ENCODE assay signal across 18 cellular contexts in genomic region chr6:125913145-125913544, GRCh38. TPM values are rescaled to one million over a fixed set of nuclear protein-coding genes. Genes with fewer than 3 reads are reported as not detected.
A peak's percentile ranks its signal among the peaks of the same experiment; 100 is the strongest.
DNase-seq lines count a peak whose midpoint lies in the region; ATAC-seq, FAIRE-seq and TF ChIP-seq lines count a peak whose summit lies in the region.
"Had no signal": no experiment of that assay in that cellular context is flagged by ENCODE, and none has a peak within 500 bp of the region (broad histone marks: within the 10 kb centered on the region; RNA-seq: fewer than 3 reads in every experiment).

No MANE protein-coding gene starts in this region.

- FAIRE-seq in endothelial cell of umbilical vein (lab: Jason Lieb, UNC) = no peak
- FAIRE-seq: HepG2 had no signal

- no peak overlapping the region for H3K4me3 Mint-ChIP-seq in Calu3 (ENCODE audit: low read depth, unreplicated experiment)
- no peak overlapping the region for H3K4me3 Mint-ChIP-seq in CD8-positive, alpha-beta T cell
- H3K4me3 Mint-ChIP-seq: CD4-positive, alpha-beta memory T cell had no signal

- CTCF ChIA-PET in Calu3 (lab: Charles Lee) = interaction anchor here (1.4 kb wide), 1 partner anchor 50 kb away, joined by 4 read pairs; no protein-coding TSS in a partner anchor
- CTCF ChIA-PET in endothelial cell of umbilical vein (lab: Charles Lee) = interaction anchor here (1.4 to 1.8 kb wide), 5 partner anchors 38 to 126 kb away, joined by 4 to 7 read pairs (median 4); partner anchors contain the start of gene HINT3
- CTCF ChIA-PET in RWPE1 (lab: Yijun Ruan, JAX) = no interaction called here
- CTCF ChIA-PET in CD8-positive, alpha-beta T cell (lab: Charles Lee) = no interaction called here

- peaks cover 2% of the 10 kb centered on the region for H3K9me1 ChIP-seq in endothelial cell of umbilical vein (replicated peaks; ENCODE audit: control insufficient read depth, extremely low read depth, insufficient read depth, low read length)

- H3K9ac ChIP-seq in endothelial cell of umbilical vein (replicated peaks; ENCODE audit: extremely low read depth, insufficient read depth, low read length) = no peak overlapping the region
- no peak overlapping the region for H3K9ac ChIP-seq in trophoblast cell (ENCODE audit: low read length)

- no peaks in the 10 kb centered on the region for H3K27me3 ChIP-seq in RWPE2 (ENCODE audit: insufficient read depth, poor library complexity, severe bottlenecking)
- H3K27me3 ChIP-seq in endothelial cell of umbilical vein (ENCODE audit: control insufficient read depth in 2 of 2, insufficient read depth in 2 of 2, low read length in 2 of 2) = no peaks in the 10 kb centered on the region
- no peaks in the 10 kb centered on the region for H3K27me3 ChIP-seq in trophoblast cell (ENCODE audit: insufficient read depth, low read length)
- H3K27me3 ChIP-seq in CD8-positive, alpha-beta T cell (ENCODE audit: insufficient read depth, low read length) = no peaks in the 10 kb centered on the region
- H3K27me3 ChIP-seq: BE2C had no signal

- peak overlapping the region; percentile 36 for H3K27ac ChIP-seq in RWPE2 (ENCODE audit: poor library complexity, severe bottlenecking)
- peak overlapping the region; percentile 15 for H3K27ac ChIP-seq in endothelial cell of umbilical vein (ENCODE audit: insufficient read depth, low read depth, low read length)
- no peak overlapping the region for H3K27ac ChIP-seq in trophoblast cell (ENCODE audit: low read depth, low read length)
- H3K27ac ChIP-seq in RWPE1 = no peak overlapping the region
- H3K27ac ChIP-seq in CD8-positive, alpha-beta T cell (ENCODE audit: low read depth, low read length) = no peak overlapping the region

- H3K4me1 Mint-ChIP-seq in Calu3 (ENCODE audit: low read depth, unreplicated experiment) = peaks cover 39% of the 10 kb centered on the region
- H3K4me1 Mint-ChIP-seq in CD8-positive, alpha-beta T cell (ENCODE audit: low read depth) = peaks cover 7% of the 10 kb centered on the region

- H3K4me3 ChIP-seq in RWPE2 (ENCODE audit: severe bottlenecking) = no peak overlapping the region
- H3K4me3 ChIP-seq in endothelial cell of umbilical vein (replicated peaks in 1 of 3; ENCODE audit: insufficient read depth in 1 of 3, low read depth in 1 of 3, low read length in 3 of 3) = no peak overlapping the region
- no peak overlapping the region for H3K4me3 ChIP-seq in trophoblast cell (ENCODE audit: low read depth, low read length)
- no peak overlapping the region for H3K4me3 ChIP-seq in CD8-positive, alpha-beta T cell (ENCODE audit: low read depth, low read length)

- no peak overlapping the region for H4K12ac ChIP-seq in trophoblast cell (ENCODE audit: low read depth, low read length)

- H3K27me3 Mint-ChIP-seq in Calu3 (ENCODE audit: unreplicated experiment) = no peaks in the 10 kb centered on the region
- H3K27me3 Mint-ChIP-seq in CD8-positive, alpha-beta T cell (ENCODE audit: low read depth) = no peaks in the 10 kb centered on the region
- H3K27me3 Mint-ChIP-seq: CD4-positive, alpha-beta memory T cell had no signal

- H3K4me2 ChIP-seq in endothelial cell of umbilical vein (ENCODE audit: insufficient read depth, low read length) (no peak overlapping the region), trophoblast cell (ENCODE audit: low read length) (no peak overlapping the region)

- no peak overlapping the region for H3K18ac ChIP-seq in trophoblast cell (ENCODE audit: low read length)

- BruUV-seq in Calu3 (replicated peaks; lab: Mats Ljungman, UMichigan) (no TSS peak), endothelial cell of umbilical vein (replicated peaks; lab: Mats Ljungman, UMichigan) (no TSS peak)

- POLR2A ChIA-PET in endothelial cell of umbilical vein (lab: Charles Lee) (no interaction called here), RWPE1 (lab: Yijun Ruan, JAX; ENCODE audit: low non-redundant PET) (no interaction called here)
- POLR2A ChIA-PET in CD8-positive, alpha-beta T cell (lab: Charles Lee) = interaction anchor here (1.4 kb wide), 1 partner anchor 15 kb away, joined by 3 read pairs; no protein-coding TSS in a partner anchor

- WGBS in trophoblast cell (ENCODE audit: extremely low coverage, insufficient coverage, insufficient read length) = no CpG with 5 or more reads among the region's 1 CpG

- no peak overlapping the region for H4K91ac ChIP-seq in trophoblast cell (ENCODE audit: low read depth, low read length)

- H2BK120ac ChIP-seq in trophoblast cell (ENCODE audit: insufficient read depth, low read length, poor library complexity) = peak overlapping the region; percentile 20

- no peak overlapping the region for H2BK12ac ChIP-seq in trophoblast cell (ENCODE audit: low read length)

- intact Hi-C loops in Calu3 (cut with micrococcal nuclease; ENCODE audit: unreplicated experiment) = no loop called here
- intact Hi-C loops in endothelial cell of umbilical vein (cut with micrococcal nuclease) = no loop called here
- intact Hi-C loops in CD8-positive, alpha-beta T cell (cut with DNase I, micrococcal nuclease) = no loop called here

- H3K14ac ChIP-seq in trophoblast cell (ENCODE audit: low read length) = no peak overlapping the region

- no peak for ATAC-seq in RWPE2 (ENCODE audit: low read depth)
- ATAC-seq in CD8-positive, alpha-beta T cell = no peak
- ATAC-seq: HepG2 had no signal

- dilution Hi-C loops in endothelial cell of umbilical vein (cut with MboI; ENCODE audit: extremely low pct_ligation_motif_present, low sequenced_read_pairs) = no loop called here

- no peaks in the 10 kb centered on the region for H3K9me3 Mint-ChIP-seq in Calu3 (ENCODE audit: low read depth, unreplicated experiment)
- no peaks in the 10 kb centered on the region for H3K9me3 Mint-ChIP-seq in CD8-positive, alpha-beta T cell
- H3K9me3 Mint-ChIP-seq: CD4-positive, alpha-beta memory T cell had no signal

- H4K20me1 ChIP-seq in endothelial cell of umbilical vein (replicated peaks; ENCODE audit: control insufficient read depth, extremely low read depth, insufficient read depth, low read length) = no peaks in the 10 kb centered on the region

- DNase-seq in Calu3 (no peak), RWPE2 (ENCODE audit: low spot score) (no peak), endothelial cell of umbilical vein (ENCODE audit: low read depth, low spot score) (no peak), trophoblast cell (no peak), RWPE1 (ENCODE audit: low spot score) (no peak), AG08396 (ENCODE audit: low spot score) (no peak), SHP77 treated with DMSO at 0.1 percent for 48 hours (lab: John Stamatoyannopoulos, UW) (no peak)
- DNase-seq in CD8-positive, alpha-beta T cell = no peak
- DNase-seq: BE2C; CD4-positive, alpha-beta memory T cell; GOT3; Kasumi-1; NCI-H1417; NCI-H1930; NCI-H2171 treated with DMSO at 0.1 percent for 48 hours; NCI-H774; SHP77 had no signal

- H3K79me1 ChIP-seq in trophoblast cell (ENCODE audit: low read length) = peaks cover 8% of the 10 kb centered on the region

- H3K9me3 ChIP-seq in RWPE2 (ENCODE audit: severe bottlenecking) (no peaks in the 10 kb centered on the region), endothelial cell of umbilical vein (replicated peaks; ENCODE audit: control insufficient read depth, insufficient read depth, low read length) (no peaks in the 10 kb centered on the region), trophoblast cell (ENCODE audit: insufficient read depth, low read depth, low read length) (no peaks in the 10 kb centered on the region)
- H3K9me3 ChIP-seq in CD8-positive, alpha-beta T cell (ENCODE audit: low read length) = no peaks in the 10 kb centered on the region
- H3K9me3 ChIP-seq: BE2C had no signal

- TF ChIP-seq POLR2A in endothelial cell of umbilical vein (IDR thresholded peaks at IDR 0.05; ENCODE audit: low read depth, low read length) = no peak

- peak overlapping the region; percentile 40 for H3K27ac Mint-ChIP-seq in Calu3 (ENCODE audit: unreplicated experiment)
- no peak overlapping the region for H3K27ac Mint-ChIP-seq in CD8-positive, alpha-beta T cell

- peak overlapping the region; percentile 21 for H2BK5ac ChIP-seq in trophoblast cell (ENCODE audit: low read depth, low read length, poor library complexity)

- no peaks in the 10 kb centered on the region for H3K79me2 ChIP-seq in endothelial cell of umbilical vein (ENCODE audit: control insufficient read depth, insufficient read depth, low read length)
- H3K79me2 ChIP-seq in trophoblast cell (ENCODE audit: control insufficient read depth, insufficient read depth, low read length, poor library complexity) = no peaks in the 10 kb centered on the region

- H3K36me3 ChIP-seq in RWPE2 (ENCODE audit: low read depth) (peaks cover 15% of the 10 kb centered on the region), endothelial cell of umbilical vein (ENCODE audit: control insufficient read depth in 2 of 2, extremely low read depth in 1 of 2, insufficient read depth in 2 of 2, low read length in 2 of 2) (peaks cover 11 to 13% of the 10 kb centered on the region in 2 experiments), trophoblast cell (ENCODE audit: control insufficient read depth in 1 of 2, insufficient read depth in 2 of 2, low read length in 2 of 2) (peaks cover 2 to 5% of the 10 kb centered on the region in 2 experiments)
- no peaks in the 10 kb centered on the region for H3K36me3 ChIP-seq in CD8-positive, alpha-beta T cell (ENCODE audit: insufficient read depth, low read length)

- H3K4ac ChIP-seq in trophoblast cell (ENCODE audit: low read depth, low read length) = no peak overlapping the region

- TF ChIP-seq CTCF in Calu3 (IDR thresholded peaks at IDR 0.05; ENCODE audit: unreplicated experiment) = no peak
- TF ChIP-seq CTCF in RWPE2 (IDR thresholded peaks at IDR 0.05; ENCODE audit: poor library complexity, severe bottlenecking) = no peak
- TF ChIP-seq CTCF in endothelial cell of umbilical vein (IDR thresholded peaks at IDR 0.05; ENCODE audit: extremely low read depth in 1 of 2, insufficient read depth in 1 of 2, low read depth in 1 of 2, low read length in 2 of 2) = no peak
- TF ChIP-seq CTCF in RWPE1 (conservative IDR thresholded peaks at IDR 0.05; ENCODE audit: low read depth) = no peak
- TF ChIP-seq CTCF in CD8-positive, alpha-beta T cell (IDR thresholded peaks at IDR 0.05) = no peak

- H3K23ac ChIP-seq in trophoblast cell (ENCODE audit: low read length) = no peak overlapping the region

- no peak overlapping the region for H2AK5ac ChIP-seq in trophoblast cell (ENCODE audit: low read length)

- H4K8ac ChIP-seq in trophoblast cell (ENCODE audit: low read depth, low read length) = no peak overlapping the region

- peaks cover 23% of the 10 kb centered on the region for H3K4me1 ChIP-seq in RWPE2 (ENCODE audit: insufficient read depth, poor library complexity, severe bottlenecking)
- H3K4me1 ChIP-seq in endothelial cell of umbilical vein (ENCODE audit: control insufficient read depth, extremely low read depth, insufficient read depth, low read length) = peaks cover 34% of the 10 kb centered on the region
- peaks cover 2 to 3% of the 10 kb centered on the region in 2 experiments for H3K4me1 ChIP-seq in trophoblast cell (ENCODE audit: control insufficient read depth in 1 of 2, insufficient read depth in 2 of 2, low read length in 2 of 2)
- H3K4me1 ChIP-seq in CD8-positive, alpha-beta T cell (ENCODE audit: insufficient read depth, low read length) = no peaks in the 10 kb centered on the region

- H2AFZ ChIP-seq in endothelial cell of umbilical vein (ENCODE audit: low read depth, low read length) = no peak overlapping the region
- no peak overlapping the region for H2AFZ ChIP-seq in trophoblast cell (ENCODE audit: insufficient read depth, low read length, poor library complexity)

- H3K36me3 Mint-ChIP-seq in Calu3 (ENCODE audit: insufficient read depth, unreplicated experiment) = peaks cover 12% of the 10 kb centered on the region
- peaks cover 66% of the 10 kb centered on the region for H3K36me3 Mint-ChIP-seq in CD8-positive, alpha-beta T cell

RNA-seq across cellular contexts. Expression of gene HINT3, which starts 43.4 kb away (rescaled TPM):
- total RNA-seq in Calu3 (2022) (13.9 and 15.1 TPM in 2 replicates), endothelial cell of umbilical vein (8.4 and 9.7 TPM in 2 replicates)
- 1.1 and 1.8 TPM in 2 replicates for polyA plus RNA-seq in endothelial cell of umbilical vein
- polyA plus RNA-seq in endothelial cell of umbilical vein (2011; cell fraction: cytosol; rRNA removed) = 1.9 and 2.1 TPM in 2 replicates
- polyA plus RNA-seq in endothelial cell of umbilical vein (2011; cell fraction: nucleus; rRNA removed) = 0.66 and 1.0 TPM in 2 replicates
- 9.3 TPM in 2 replicates for polyA plus RNA-seq in endothelial cell of umbilical vein (2012)
- polyA minus RNA-seq in endothelial cell of umbilical vein = 1.2 and 1.9 TPM in 2 replicates
- 5.6 TPM for polyA minus RNA-seq in endothelial cell of umbilical vein (2011; cell fraction: cytosol; rRNA and poly(A)+ RNA removed)
- polyA minus RNA-seq in endothelial cell of umbilical vein (2011; cell fraction: nucleus; rRNA and poly(A)+ RNA removed) = 1.7 TPM in 2 replicates
- 6.9 TPM in 2 replicates for polyA plus RNA-seq in trophoblast cell (2013)
- total RNA-seq in CD8-positive, alpha-beta T cell = 10 to 100 TPM; 14.2 to 15.4 TPM

Comparison
In these comparisons a context has a peak if more than half of its experiments do, and no peak if none do; other contexts are left out.
1. H3K27ac ChIP-seq: peak in RWPE2 (single experiment) and endothelial cell of umbilical vein (single experiment); none in trophoblast cell (single experiment), RWPE1 (single experiment) and CD8-positive, alpha-beta T cell (single experiment).
2. CTCF ChIA-PET loops: an anchor here in Calu3 (1.4 kb wide) and endothelial cell of umbilical vein (1.4 to 1.8 kb wide); none called in RWPE1 and CD8-positive, alpha-beta T cell.